In genomic region chr11:46239801-46240061, GRCh38 we compare ENCODE assay signal across 9 cellular contexts. TPM values are rescaled to one million over a fixed set of nuclear protein-coding genes. Genes with fewer than 3 reads are reported as not detected.
DNase-seq lines count a peak whose midpoint lies in the region; ATAC-seq and TF ChIP-seq lines count a peak whose summit lies in the region.
"Had no signal": no experiment of that assay in that cellular context is flagged by ENCODE, and none has a peak within 500 bp of the region (broad histone marks: within the 10 kb centered on the region; RNA-seq: fewer than 3 reads in every experiment).

No MANE protein-coding gene starts in this region.

- peaks cover 6% of the 10 kb centered on the region for H3K9me3 ChIP-seq in left ventricle myocardium inferior (replicated peaks)
- no peaks in the 10 kb centered on the region; the same call in 1 of the 2 replicates for H3K9me3 ChIP-seq in PC-9 (ENCODE audit: insufficient read depth, low read depth)

- peaks cover 49% of the 10 kb centered on the region for H3K4me1 ChIP-seq in left ventricle myocardium inferior
- peaks cover 47% of the 10 kb centered on the region for H3K4me1 ChIP-seq in PC-9 (replicated peaks; ENCODE audit: insufficient read depth)

- peak overlapping the region; percentile 96 for H3K27ac ChIP-seq in left ventricle myocardium inferior (replicated peaks)
- H3K27ac ChIP-seq in PC-9: no peak overlapping the region

- DNase-seq in left ventricle myocardium inferior: no peak
- no peak for DNase-seq in Right ventricle myocardium superior
- no peak for DNase-seq in PC-9
- DNase-seq in fibroblast of the aortic adventitia (ENCODE audit: low read depth): peak; percentile 45
- peak; percentile 49 for DNase-seq in superior temporal gyrus (ENCODE audit: extremely low spot score)
- no peak for DNase-seq in effector CD8-positive, alpha-beta T cell (lab: John Stamatoyannopoulos, UW)
- no peak for DNase-seq in DMS114 treated with DMSO at 0.1 percent for 48 hours (lab: John Stamatoyannopoulos, UW; ENCODE audit: unreplicated experiment)

- H4K20me1 ChIP-seq in PC-9 (ENCODE audit: insufficient read depth): no peaks in the 10 kb centered on the region

- no peak for ATAC-seq in Right ventricle myocardium superior (ENCODE audit: poor library complexity)
- no peak for ATAC-seq in HG02610 (IDR thresholded peaks at IDR 0.05; ENCODE audit: unreplicated experiment)

- no peak overlapping the region for H3K4me3 ChIP-seq in left ventricle myocardium inferior
- H3K4me3 ChIP-seq in PC-9: no peak overlapping the region
- peak overlapping the region; percentile 51 for H3K4me3 ChIP-seq in fibroblast of the aortic adventitia (ENCODE audit: low read depth, low read length)

- BruUV-seq in PC-9 (replicated peaks; lab: Mats Ljungman, UMichigan): no TSS peak

- H3K4me2 ChIP-seq in PC-9: peak overlapping the region; percentile 92

- H3K36me3 ChIP-seq in left ventricle myocardium inferior (no peaks in the 10 kb centered on the region), PC-9 (ENCODE audit: low read depth) (no peaks in the 10 kb centered on the region)

- CTCF ChIA-PET in PC-9 (lab: Charles Lee): interaction anchor here (0.6 to 2.9 kb wide), 9 partner anchors 9 to 119 kb away, joined by 3 to 21 read pairs (median 4); partner anchors contain the start of gene DGKZ

- POLR2A ChIA-PET in PC-9 (lab: Charles Lee; ENCODE audit: unreplicated experiment): interaction anchor here (0.9 kb wide), 1 partner anchor 74 kb away, joined by 4 read pairs; no protein-coding TSS in a partner anchor

- H3K27me3 ChIP-seq in left ventricle myocardium inferior (ENCODE audit: low read depth) (no peaks in the 10 kb centered on the region), PC-9 (ENCODE audit: insufficient read depth, low read depth) (no peaks in the 10 kb centered on the region)

- 0 out of 2 replicates have a peak, but pooled peaks cover 4% of the 10 kb centered on the region for H3K79me2 ChIP-seq in PC-9 (ENCODE audit: low read depth)

- intact Hi-C loops in left ventricle myocardium inferior (cut with micrococcal nuclease) (loop anchor here (10.0 kb wide), 1 partner anchor 55 kb away; no protein-coding TSS in a partner anchor), Right ventricle myocardium superior (cut with DNase I) (loop anchor here (2.0 to 10.0 kb wide), 2 partner anchors 69 to 115 kb away; partner anchors contain the start of gene PHF21A), PC-9 (cut with micrococcal nuclease; ENCODE audit: unreplicated experiment) (loop anchor here (1.0 to 10.0 kb wide), 5 partner anchors 62 to 395 kb away; partner anchors contain the start of genes CRY2 and MDK)

- TF ChIP-seq CTCF in left ventricle myocardium inferior (IDR thresholded peaks at IDR 0.05; ENCODE audit: borderline replicate concordance): no peak
- no peak for TF ChIP-seq CTCF in PC-9 (conservative IDR thresholded peaks at IDR 0.05)
- no peak for TF ChIP-seq CTCF in fibroblast of the aortic adventitia (IDR thresholded peaks at IDR 0.05; ENCODE audit: insufficient read depth, low read length)

- H3K9me2 ChIP-seq in PC-9 (ENCODE audit: insufficient read depth): no peaks in the 10 kb centered on the region

- H2AFZ ChIP-seq in PC-9: no peak overlapping the region

- peaks cover 34% of the 10 kb centered on the region for H3F3A ChIP-seq in PC-9 (ENCODE audit: insufficient read depth, low read depth)

RNA-seq across cellular contexts. Expression of gene CREB3L1, which starts 37.7 kb away (rescaled TPM):
- 40.9 TPM for total RNA-seq in left ventricle myocardium inferior
- 69.2 TPM for total RNA-seq in Right ventricle myocardium superior
- total RNA-seq in PC-9 (2021): 1.3 and 3.1 TPM in 2 replicates
- 31.6 and 37.5 TPM in 2 replicates for total RNA-seq in fibroblast of the aortic adventitia (ENCODE audit: low replicate concordance)
- total RNA-seq: CD8-positive, alpha-beta memory T cell had no signal

Comparison
In these comparisons a context has a peak if more than half of its experiments do, and no peak if none do; other contexts are left out.
1. DNase-seq: peak in fibroblast of the aortic adventitia (single experiment) and superior temporal gyrus (single experiment); none in left ventricle myocardium inferior (single experiment), Right ventricle myocardium superior (single experiment), PC-9 (0 of 2), effector CD8-positive, alpha-beta T cell (single experiment) and DMS114 treated with DMSO at 0.1 percent for 48 hours (single experiment).